ENCODE assay signal across 1 cellular context in genomic region chr1:71964188-71964587, GRCh38.
TF ChIP-seq lines count a peak whose summit lies in the region.

No MANE protein-coding gene starts in this region.

TF ChIP-seq in WTC11, 78 proteins besides CTCF, POLR2A, EP300 and RAD21 (continued from another document):
- TF ChIP-seq PRDM15 (CRISPR knock-in tag; IDR thresholded peaks at IDR 0.05) (no peak), FOXJ3 (CRISPR knock-in tag; IDR thresholded peaks at IDR 0.05; ENCODE audit: borderline replicate concordance) (no peak), OVOL2 (CRISPR knock-in tag; IDR thresholded peaks at IDR 0.05; ENCODE audit: borderline replicate concordance) (no peak), JUN (CRISPR knock-in tag; IDR thresholded peaks at IDR 0.05) (no peak), ZSCAN18 (CRISPR knock-in tag; IDR thresholded peaks at IDR 0.05) (no peak), ZNF416 (CRISPR knock-in tag; IDR thresholded peaks at IDR 0.05) (no peak), KAT7 (CRISPR knock-in tag; IDR thresholded peaks at IDR 0.05; ENCODE audit: borderline replicate concordance) (no peak), ZNF423 (CRISPR knock-in tag; IDR thresholded peaks at IDR 0.05) (no peak), GABPB1 (CRISPR knock-in tag; IDR thresholded peaks at IDR 0.05) (no peak), FOXP4 (CRISPR knock-in tag; IDR thresholded peaks at IDR 0.05) (no peak), ELF4 (CRISPR knock-in tag; IDR thresholded peaks at IDR 0.05; ENCODE audit: low read depth) (no peak), ZNF263 (CRISPR knock-in tag; IDR thresholded peaks at IDR 0.05; ENCODE audit: low read depth) (no peak), SOX15 (CRISPR knock-in tag; IDR thresholded peaks at IDR 0.05) (no peak)
